In the genomic region with DNA sequence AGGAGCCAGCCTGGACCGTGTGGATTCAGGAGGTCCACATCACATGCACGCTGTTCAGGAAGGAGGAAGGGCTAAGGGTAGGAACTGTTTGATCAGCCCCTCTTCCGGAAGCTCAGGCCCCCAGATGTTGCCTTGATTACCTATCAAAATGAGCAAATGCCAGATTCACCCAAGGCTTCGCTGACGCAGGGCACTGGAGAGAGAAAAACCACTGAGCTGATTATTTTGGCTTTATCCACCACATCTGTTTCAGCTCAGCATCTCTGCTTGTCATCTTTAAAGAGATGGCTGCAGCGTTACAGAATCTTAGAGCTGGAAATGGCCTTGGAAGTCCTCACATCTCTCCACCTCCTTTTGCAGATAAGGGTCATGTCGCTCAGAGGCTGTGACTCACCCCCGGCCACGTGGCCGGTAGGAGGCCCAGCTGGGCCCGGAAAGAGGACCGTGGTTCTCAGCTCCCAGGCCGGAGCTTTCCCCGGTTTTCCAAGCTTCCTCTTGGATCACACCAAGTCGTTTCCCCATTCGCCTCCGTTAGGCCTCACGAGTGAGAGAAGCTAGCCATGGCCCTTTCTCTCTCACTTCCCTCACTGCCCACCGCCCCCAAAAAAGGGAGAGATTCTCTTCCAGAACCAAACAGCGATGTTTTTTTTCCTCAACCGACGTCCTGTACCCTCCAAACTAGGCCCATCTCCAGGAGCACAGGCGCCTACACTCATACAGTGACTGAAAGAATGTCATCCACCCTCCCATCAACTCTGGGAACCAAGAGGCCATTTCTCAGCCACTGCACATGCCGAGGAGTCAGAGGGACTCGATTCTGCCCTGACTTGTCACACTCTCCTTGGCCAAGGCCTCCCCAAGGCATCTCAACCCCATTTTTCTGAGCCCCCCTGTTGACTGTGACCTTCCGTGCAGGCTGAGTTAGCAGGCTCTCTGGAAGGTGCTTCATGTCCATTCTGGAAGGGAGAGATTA, we compare ENCODE assay signal across 1 cellular context.
TF ChIP-seq lines count a peak whose summit lies in the region.

No MANE protein-coding gene starts in this region.

TF ChIP-seq in K562, 482 proteins besides CTCF, POLR2A, EP300 and RAD21 (continued from another document and continues in another):
- TF ChIP-seq, protein P1, sequence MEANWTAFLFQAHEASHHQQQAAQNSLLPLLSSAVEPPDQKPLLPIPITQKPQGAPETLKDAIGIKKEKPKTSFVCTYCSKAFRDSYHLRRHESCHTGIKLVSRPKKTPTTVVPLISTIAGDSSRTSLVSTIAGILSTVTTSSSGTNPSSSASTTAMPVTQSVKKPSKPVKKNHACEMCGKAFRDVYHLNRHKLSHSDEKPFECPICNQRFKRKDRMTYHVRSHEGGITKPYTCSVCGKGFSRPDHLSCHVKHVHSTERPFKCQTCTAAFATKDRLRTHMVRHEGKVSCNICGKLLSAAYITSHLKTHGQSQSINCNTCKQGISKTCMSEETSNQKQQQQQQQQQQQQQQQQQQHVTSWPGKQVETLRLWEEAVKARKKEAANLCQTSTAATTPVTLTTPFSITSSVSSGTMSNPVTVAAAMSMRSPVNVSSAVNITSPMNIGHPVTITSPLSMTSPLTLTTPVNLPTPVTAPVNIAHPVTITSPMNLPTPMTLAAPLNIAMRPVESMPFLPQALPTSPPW (CRISPR knock-in tag; IDR thresholded peaks at IDR 0.05): no peak; the same call in 1 of the 2 replicates
- TF ChIP-seq BRCA1 (IDR thresholded peaks at IDR 0.05): no peak
- no peak for TF ChIP-seq BRCA1 (CRISPR knock-in tag; IDR thresholded peaks at IDR 0.05)
- no peak for TF ChIP-seq ZNF140 (CRISPR knock-in tag; IDR thresholded peaks at IDR 0.05)
- TF ChIP-seq ZNF561 (CRISPR knock-in tag; conservative IDR thresholded peaks at IDR 0.05): no peak
- TF ChIP-seq, protein P2, sequence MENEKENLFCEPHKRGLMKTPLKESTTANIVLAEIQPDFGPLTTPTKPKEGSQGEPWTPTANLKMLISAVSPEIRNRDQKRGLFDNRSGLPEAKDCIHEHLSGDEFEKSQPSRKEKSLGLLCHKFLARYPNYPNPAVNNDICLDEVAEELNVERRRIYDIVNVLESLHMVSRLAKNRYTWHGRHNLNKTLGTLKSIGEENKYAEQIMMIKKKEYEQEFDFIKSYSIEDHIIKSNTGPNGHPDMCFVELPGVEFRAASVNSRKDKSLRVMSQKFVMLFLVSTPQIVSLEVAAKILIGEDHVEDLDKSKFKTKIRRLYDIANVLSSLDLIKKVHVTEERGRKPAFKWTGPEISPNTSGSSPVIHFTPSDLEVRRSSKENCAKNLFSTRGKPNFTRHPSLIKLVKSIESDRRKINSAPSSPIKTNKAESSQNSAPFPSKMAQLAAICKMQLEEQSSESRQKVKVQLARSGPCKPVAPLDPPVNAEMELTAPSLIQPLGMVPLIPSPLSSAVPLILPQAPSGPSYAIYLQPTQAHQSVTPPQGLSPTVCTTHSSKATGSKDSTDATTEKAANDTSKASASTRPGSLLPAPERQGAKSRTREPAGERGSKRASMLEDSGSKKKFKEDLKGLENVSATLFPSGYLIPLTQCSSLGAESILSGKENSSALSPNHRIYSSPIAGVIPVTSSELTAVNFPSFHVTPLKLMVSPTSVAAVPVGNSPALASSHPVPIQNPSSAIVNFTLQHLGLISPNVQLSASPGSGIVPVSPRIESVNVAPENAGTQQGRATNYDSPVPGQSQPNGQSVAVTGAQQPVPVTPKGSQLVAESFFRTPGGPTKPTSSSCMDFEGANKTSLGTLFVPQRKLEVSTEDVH (IDR thresholded peaks at IDR 0.05; ENCODE audit: low read depth, partially characterized antibody): no peak
- TF ChIP-seq CTBP1 (IDR thresholded peaks at IDR 0.05; ENCODE audit: borderline replicate concordance): peak; percentile 90
- no peak for TF ChIP-seq ZKSCAN3 (CRISPR knock-in tag; IDR thresholded peaks at IDR 0.05)
- TF ChIP-seq ZBTB17 (CRISPR knock-in tag; IDR thresholded peaks at IDR 0.05): no peak
- TF ChIP-seq RBM25 (IDR thresholded peaks at IDR 0.05; ENCODE audit: low read depth, low read length, severe bottlenecking): no peak
- no peak for TF ChIP-seq SAFB (IDR thresholded peaks at IDR 0.05; ENCODE audit: borderline replicate concordance, low read depth, low read length)
- TF ChIP-seq ILK (tag; IDR thresholded peaks at IDR 0.05; ENCODE audit: borderline replicate concordance, low read depth): no peak
- TF ChIP-seq SREBF2 (CRISPR knock-in tag; IDR thresholded peaks at IDR 0.05): no peak
- TF ChIP-seq NR4A1 (CRISPR knock-in tag; IDR thresholded peaks at IDR 0.05): no peak
- peak; percentile 82 for TF ChIP-seq NR4A1 (tag; IDR thresholded peaks at IDR 0.05)
- TF ChIP-seq, protein P3, sequence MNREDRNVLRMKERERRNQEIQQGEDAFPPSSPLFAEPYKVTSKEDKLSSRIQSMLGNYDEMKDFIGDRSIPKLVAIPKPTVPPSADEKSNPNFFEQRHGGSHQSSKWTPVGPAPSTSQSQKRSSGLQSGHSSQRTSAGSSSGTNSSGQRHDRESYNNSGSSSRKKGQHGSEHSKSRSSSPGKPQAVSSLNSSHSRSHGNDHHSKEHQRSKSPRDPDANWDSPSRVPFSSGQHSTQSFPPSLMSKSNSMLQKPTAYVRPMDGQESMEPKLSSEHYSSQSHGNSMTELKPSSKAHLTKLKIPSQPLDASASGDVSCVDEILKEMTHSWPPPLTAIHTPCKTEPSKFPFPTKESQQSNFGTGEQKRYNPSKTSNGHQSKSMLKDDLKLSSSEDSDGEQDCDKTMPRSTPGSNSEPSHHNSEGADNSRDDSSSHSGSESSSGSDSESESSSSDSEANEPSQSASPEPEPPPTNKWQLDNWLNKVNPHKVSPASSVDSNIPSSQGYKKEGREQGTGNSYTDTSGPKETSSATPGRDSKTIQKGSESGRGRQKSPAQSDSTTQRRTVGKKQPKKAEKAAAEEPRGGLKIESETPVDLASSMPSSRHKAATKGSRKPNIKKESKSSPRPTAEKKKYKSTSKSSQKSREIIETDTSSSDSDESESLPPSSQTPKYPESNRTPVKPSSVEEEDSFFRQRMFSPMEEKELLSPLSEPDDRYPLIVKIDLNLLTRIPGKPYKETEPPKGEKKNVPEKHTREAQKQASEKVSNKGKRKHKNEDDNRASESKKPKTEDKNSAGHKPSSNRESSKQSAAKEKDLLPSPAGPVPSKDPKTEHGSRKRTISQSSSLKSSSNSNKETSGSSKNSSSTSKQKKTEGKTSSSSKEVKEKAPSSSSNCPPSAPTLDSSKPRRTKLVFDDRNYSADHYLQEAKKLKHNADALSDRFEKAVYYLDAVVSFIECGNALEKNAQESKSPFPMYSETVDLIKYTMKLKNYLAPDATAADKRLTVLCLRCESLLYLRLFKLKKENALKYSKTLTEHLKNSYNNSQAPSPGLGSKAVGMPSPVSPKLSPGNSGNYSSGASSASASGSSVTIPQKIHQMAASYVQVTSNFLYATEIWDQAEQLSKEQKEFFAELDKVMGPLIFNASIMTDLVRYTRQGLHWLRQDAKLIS (CRISPR knock-in tag; IDR thresholded peaks at IDR 0.05): no peak
- TF ChIP-seq PTRF (tag; IDR thresholded peaks at IDR 0.05): 0 out of 2 replicates have a peak, but pooled peaks have one; percentile 32
- TF ChIP-seq, protein P4, sequence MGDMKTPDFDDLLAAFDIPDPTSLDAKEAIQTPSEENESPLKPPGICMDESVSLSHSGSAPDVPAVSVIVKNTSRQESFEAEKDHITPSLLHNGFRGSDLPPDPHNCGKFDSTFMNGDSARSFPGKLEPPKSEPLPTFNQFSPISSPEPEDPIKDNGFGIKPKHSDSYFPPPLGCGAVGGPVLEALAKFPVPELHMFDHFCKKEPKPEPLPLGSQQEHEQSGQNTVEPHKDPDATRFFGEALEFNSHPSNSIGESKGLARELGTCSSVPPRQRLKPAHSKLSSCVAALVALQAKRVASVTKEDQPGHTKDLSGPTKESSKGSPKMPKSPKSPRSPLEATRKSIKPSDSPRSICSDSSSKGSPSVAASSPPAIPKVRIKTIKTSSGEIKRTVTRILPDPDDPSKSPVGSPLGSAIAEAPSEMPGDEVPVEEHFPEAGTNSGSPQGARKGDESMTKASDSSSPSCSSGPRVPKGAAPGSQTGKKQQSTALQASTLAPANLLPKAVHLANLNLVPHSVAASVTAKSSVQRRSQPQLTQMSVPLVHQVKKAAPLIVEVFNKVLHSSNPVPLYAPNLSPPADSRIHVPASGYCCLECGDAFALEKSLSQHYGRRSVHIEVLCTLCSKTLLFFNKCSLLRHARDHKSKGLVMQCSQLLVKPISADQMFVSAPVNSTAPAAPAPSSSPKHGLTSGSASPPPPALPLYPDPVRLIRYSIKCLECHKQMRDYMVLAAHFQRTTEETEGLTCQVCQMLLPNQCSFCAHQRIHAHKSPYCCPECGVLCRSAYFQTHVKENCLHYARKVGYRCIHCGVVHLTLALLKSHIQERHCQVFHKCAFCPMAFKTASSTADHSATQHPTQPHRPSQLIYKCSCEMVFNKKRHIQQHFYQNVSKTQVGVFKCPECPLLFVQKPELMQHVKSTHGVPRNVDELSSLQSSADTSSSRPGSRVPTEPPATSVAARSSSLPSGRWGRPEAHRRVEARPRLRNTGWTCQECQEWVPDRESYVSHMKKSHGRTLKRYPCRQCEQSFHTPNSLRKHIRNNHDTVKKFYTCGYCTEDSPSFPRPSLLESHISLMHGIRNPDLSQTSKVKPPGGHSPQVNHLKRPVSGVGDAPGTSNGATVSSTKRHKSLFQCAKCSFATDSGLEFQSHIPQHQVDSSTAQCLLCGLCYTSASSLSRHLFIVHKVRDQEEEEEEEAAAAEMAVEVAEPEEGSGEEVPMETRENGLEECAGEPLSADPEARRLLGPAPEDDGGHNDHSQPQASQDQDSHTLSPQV (IDR thresholded peaks at IDR 0.05): peak; percentile 97
- peak; percentile 16; the same call in 1 of the 2 replicates for TF ChIP-seq TOE1 (IDR thresholded peaks at IDR 0.05; ENCODE audit: borderline replicate concordance)
- TF ChIP-seq TOE1 (CRISPR knock-in tag; IDR thresholded peaks at IDR 0.05; ENCODE audit: borderline replicate concordance, low read depth): no peak
- TF ChIP-seq ZNF76 (CRISPR knock-in tag; IDR thresholded peaks at IDR 0.05; ENCODE audit: borderline replicate concordance): 0 out of 2 replicates have a peak, but pooled peaks have one; percentile 22
- TF ChIP-seq ETV1 (tag; conservative IDR thresholded peaks at IDR 0.05; ENCODE audit: low read depth): peak; percentile 67; the same call in 1 of the 2 replicates
- TF ChIP-seq, protein P5, sequence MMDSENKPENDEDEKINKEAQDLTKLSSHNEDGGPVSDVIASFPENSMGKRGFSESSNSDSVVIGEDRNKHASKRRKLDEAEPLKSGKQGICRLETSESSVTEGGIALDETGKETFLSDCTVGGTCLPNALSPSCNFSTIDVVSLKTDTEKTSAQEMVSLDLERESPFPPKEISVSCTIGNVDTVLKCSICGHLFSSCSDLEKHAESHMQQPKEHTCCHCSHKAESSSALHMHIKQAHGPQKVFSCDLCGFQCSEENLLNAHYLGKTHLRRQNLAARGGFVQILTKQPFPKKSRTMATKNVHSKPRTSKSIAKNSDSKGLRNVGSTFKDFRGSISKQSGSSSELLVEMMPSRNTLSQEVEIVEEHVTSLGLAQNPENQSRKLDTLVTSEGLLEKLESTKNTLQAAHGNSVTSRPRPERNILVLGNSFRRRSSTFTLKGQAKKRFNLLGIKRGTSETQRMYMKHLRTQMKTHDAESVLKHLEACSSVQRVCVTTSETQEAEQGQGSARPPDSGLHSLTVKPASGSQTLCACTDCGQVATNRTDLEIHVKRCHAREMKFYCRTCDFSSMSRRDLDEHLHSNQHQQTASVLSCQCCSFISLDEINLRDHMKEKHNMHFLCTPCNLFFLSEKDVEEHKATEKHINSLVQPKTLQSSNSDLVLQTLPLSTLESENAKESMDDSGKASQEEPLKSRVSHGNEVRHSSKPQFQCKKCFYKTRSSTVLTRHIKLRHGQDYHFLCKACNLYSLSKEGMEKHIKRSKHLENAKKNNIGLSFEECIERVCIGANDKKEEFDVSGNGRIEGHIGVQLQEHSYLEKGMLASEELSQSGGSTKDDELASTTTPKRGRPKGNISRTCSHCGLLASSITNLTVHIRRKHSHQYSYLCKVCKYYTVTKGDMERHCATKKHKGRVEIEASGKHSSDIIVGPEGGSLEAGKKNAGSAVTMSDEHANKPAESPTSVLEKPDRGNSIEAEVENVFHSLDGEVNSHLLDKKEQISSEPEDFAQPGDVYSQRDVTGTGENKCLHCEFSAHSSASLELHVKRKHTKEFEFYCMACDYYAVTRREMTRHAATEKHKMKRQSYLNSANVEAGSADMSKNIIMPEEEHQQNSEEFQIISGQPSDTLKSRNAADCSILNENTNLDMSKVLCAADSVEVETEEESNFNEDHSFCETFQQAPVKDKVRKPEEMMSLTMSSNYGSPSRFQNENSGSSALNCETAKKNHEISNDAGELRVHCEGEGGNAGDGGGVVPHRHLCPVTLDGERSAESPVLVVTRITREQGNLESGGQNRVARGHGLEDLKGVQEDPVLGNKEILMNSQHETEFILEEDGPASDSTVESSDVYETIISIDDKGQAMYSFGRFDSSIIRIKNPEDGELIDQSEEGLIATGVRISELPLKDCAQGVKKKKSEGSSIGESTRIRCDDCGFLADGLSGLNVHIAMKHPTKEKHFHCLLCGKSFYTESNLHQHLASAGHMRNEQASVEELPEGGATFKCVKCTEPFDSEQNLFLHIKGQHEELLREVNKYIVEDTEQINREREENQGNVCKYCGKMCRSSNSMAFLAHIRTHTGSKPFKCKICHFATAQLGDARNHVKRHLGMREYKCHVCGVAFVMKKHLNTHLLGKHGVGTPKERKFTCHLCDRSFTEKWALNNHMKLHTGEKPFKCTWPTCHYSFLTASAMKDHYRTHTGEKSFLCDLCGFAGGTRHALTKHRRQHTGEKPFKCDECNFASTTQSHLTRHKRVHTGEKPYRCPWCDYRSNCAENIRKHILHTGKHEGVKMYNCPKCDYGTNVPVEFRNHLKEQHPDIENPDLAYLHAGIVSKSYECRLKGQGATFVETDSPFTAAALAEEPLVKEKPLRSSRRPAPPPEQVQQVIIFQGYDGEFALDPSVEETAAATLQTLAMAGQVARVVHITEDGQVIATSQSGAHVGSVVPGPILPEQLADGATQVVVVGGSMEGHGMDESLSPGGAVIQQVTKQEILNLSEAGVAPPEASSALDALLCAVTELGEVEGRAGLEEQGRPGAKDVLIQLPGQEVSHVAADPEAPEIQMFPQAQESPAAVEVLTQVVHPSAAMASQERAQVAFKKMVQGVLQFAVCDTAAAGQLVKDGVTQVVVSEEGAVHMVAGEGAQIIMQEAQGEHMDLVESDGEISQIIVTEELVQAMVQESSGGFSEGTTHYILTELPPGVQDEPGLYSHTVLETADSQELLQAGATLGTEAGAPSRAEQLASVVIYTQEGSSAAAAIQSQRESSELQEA (IDR thresholded peaks at IDR 0.05; ENCODE audit: low read depth): no peak
- no peak for TF ChIP-seq ZC3H8 (IDR thresholded peaks at IDR 0.05)
- TF ChIP-seq NR2C1 (IDR thresholded peaks at IDR 0.05): no peak
- peak; percentile 61; the same call in 1 of the 2 replicates for TF ChIP-seq NR2C1 (tag; IDR thresholded peaks at IDR 0.05)
- no peak for TF ChIP-seq HNRNPLL (IDR thresholded peaks at IDR 0.05; ENCODE audit: low read depth, low read length, poor library complexity, severe bottlenecking)
- TF ChIP-seq HMGN3 (IDR thresholded peaks at IDR 0.05; ENCODE audit: borderline replicate concordance, extremely low read depth, insufficient read length, low read depth, low read length): peak; percentile 25
- no peak for TF ChIP-seq CCAR2 (IDR thresholded peaks at IDR 0.05; ENCODE audit: low read depth, low read length)
- no peak for TF ChIP-seq FOXA1 (IDR thresholded peaks at IDR 0.05; ENCODE audit: borderline replicate concordance)
- TF ChIP-seq DMBX1 (CRISPR knock-in tag; IDR thresholded peaks at IDR 0.05; ENCODE audit: borderline replicate concordance): peak; percentile 89
- TF ChIP-seq RHOXF2B (CRISPR knock-in tag; conservative IDR thresholded peaks at IDR 0.05): no peak
- TF ChIP-seq PTTG1 (tag; IDR thresholded peaks at IDR 0.05; ENCODE audit: low read depth): no peak
- no peak for TF ChIP-seq KAT8 (IDR thresholded peaks at IDR 0.05; ENCODE audit: low read depth)
